ENCODE assay signal across 18 cellular contexts in genomic region chr16:23288726-23289512, GRCh38. TPM values are rescaled to one million over a fixed set of nuclear protein-coding genes. Genes with fewer than 3 reads are reported as not detected.
DNase-seq lines count a peak whose midpoint lies in the region; ATAC-seq, FAIRE-seq and TF ChIP-seq lines count a peak whose summit lies in the region.
"Had no signal": no experiment of that assay in that cellular context is flagged by ENCODE, and none has a peak within 500 bp of the region (broad histone marks: within the 10 kb centered on the region; RNA-seq: fewer than 3 reads in every experiment).

No MANE protein-coding gene starts in this region.

- TF ChIP-seq CTCF in MM.1S (IDR thresholded peaks at IDR 0.05; ENCODE audit: low read length) = no peak
- TF ChIP-seq CTCF in PC-9 (conservative IDR thresholded peaks at IDR 0.05) = no peak
- no peak for TF ChIP-seq CTCF in K562 (IDR thresholded peaks at IDR 0.05 in 2 of 3, conservative IDR thresholded peaks at IDR 0.05 in 1 of 3; ENCODE audit: insufficient read depth in 2 of 3, low read depth in 1 of 3, low read length in 3 of 3)

- no peak for TF ChIP-seq POLR2A in K562 (conservative IDR thresholded peaks at IDR 0.05)

- POLR2A ChIA-PET in PC-9 (lab: Charles Lee; ENCODE audit: unreplicated experiment) = no interaction called here
- POLR2A ChIA-PET in K562 (lab: Yijun Ruan, JAX) = interaction anchor here (0.6 kb wide), 1 partner anchor 40 kb away, joined by 3 read pairs; no protein-coding TSS in a partner anchor

- CTCF ChIA-PET in PC-9 (lab: Charles Lee) = no interaction called here
- CTCF ChIA-PET in K562 (lab: Yijun Ruan, JAX; ENCODE audit: low intra/inter-chr PET ratio) = no interaction called here

- H3K27me3 ChIP-seq in MM.1S (replicated peaks; ENCODE audit: insufficient read depth, low read length) = no peaks in the 10 kb centered on the region
- no peaks in the 10 kb centered on the region for H3K27me3 ChIP-seq in PC-9 (ENCODE audit: insufficient read depth, low read depth)
- H3K27me3 ChIP-seq in K562 (ENCODE audit: control insufficient read depth in 2 of 2, insufficient read depth in 2 of 2, low read length in 2 of 2) = peaks cover 0 to 4% of the 10 kb centered on the region in 2 experiments; a peak in 2 of 5 replicates
- H3K27me3 ChIP-seq: BLaER1 had no signal

- H3K27ac ChIP-seq in MM.1S (ENCODE audit: low read length) (peak overlapping the region; percentile 28; the same call in 1 of the 2 replicates), PC-9 (no peak overlapping the region), K562 (ENCODE audit: extremely low read depth, low read depth, low read length) (no peak overlapping the region)
- H3K27ac ChIP-seq: 22Rv1, BLaER1 had no signal

- no peak overlapping the region for H3K9ac ChIP-seq in MM.1S (ENCODE audit: low read length)
- no peak overlapping the region for H3K9ac ChIP-seq in K562 (ENCODE audit: insufficient read depth in 1 of 2, low read depth in 2 of 2, low read length in 2 of 2)
- H3K9ac ChIP-seq: BLaER1 had no signal

- H3K4me1 ChIP-seq in MM.1S (ENCODE audit: low read length) (peaks cover 9% of the 10 kb centered on the region; the same call in 1 of the 2 replicates), PC-9 (replicated peaks; ENCODE audit: insufficient read depth) (peaks cover 63% of the 10 kb centered on the region), K562 (replicated peaks in 1 of 2; ENCODE audit: control insufficient read depth in 2 of 2, insufficient read depth in 2 of 2, low read length in 2 of 2) (no peaks in the 10 kb centered on the region)
- H3K4me1 ChIP-seq: BLaER1 had no signal

- TF ChIP-seq RAD21 in K562 (CRISPR knock-in tag; conservative IDR thresholded peaks at IDR 0.05 in 1 of 2, IDR thresholded peaks at IDR 0.05 in 1 of 2) = no peak

- H3K9me2 ChIP-seq in MM.1S (replicated peaks; ENCODE audit: insufficient read depth, low read length) (no peaks in the 10 kb centered on the region), PC-9 (ENCODE audit: insufficient read depth) (no peaks in the 10 kb centered on the region)

- H3K79me2 ChIP-seq in MM.1S (ENCODE audit: low read length) = no peaks in the 10 kb centered on the region
- H3K79me2 ChIP-seq in PC-9 (ENCODE audit: low read depth) = no peaks in the 10 kb centered on the region
- no peaks in the 10 kb centered on the region for H3K79me2 ChIP-seq in K562 (ENCODE audit: control insufficient read depth, insufficient read depth, low read length)

- no peak for ATAC-seq in K562
- ATAC-seq in HG03460 (IDR thresholded peaks at IDR 0.05; ENCODE audit: unreplicated experiment) = no peak
- no peak for ATAC-seq in HG02852 (IDR thresholded peaks at IDR 0.05; ENCODE audit: unreplicated experiment)

- in situ Hi-C loops in K562 (cut with MboI) = no loop called here

- H3K9me3 ChIP-seq in MM.1S (replicated peaks; ENCODE audit: insufficient read depth, low read length) (no peaks in the 10 kb centered on the region), PC-9 (ENCODE audit: insufficient read depth, low read depth) (no peaks in the 10 kb centered on the region), K562 (replicated peaks; ENCODE audit: control insufficient read depth, insufficient read depth, low read depth, low read length) (no peaks in the 10 kb centered on the region)
- H3K9me3 ChIP-seq: BLaER1 had no signal

- no peak for FAIRE-seq in K562 (lab: Jason Lieb, UNC)
- FAIRE-seq: GM19239, RCC 7860 had no signal

- no TSS peak for BruUV-seq in PC-9 (replicated peaks; lab: Mats Ljungman, UMichigan)
- BruUV-seq in K562 (replicated peaks; lab: Mats Ljungman, UMichigan) = no TSS peak

- H3K4me2 ChIP-seq in MM.1S (ENCODE audit: low read depth, low read length) (peak overlapping the region; percentile 1; the same call in 1 of the 2 replicates), PC-9 (no peak overlapping the region), K562 (ENCODE audit: insufficient read depth, low read length) (no peak overlapping the region)
- H3K4me2 ChIP-seq: BLaER1 had no signal

- H3K4me3 ChIP-seq in MM.1S (ENCODE audit: low read length) = no peak overlapping the region
- no peak overlapping the region for H3K4me3 ChIP-seq in PC-9
- H3K4me3 ChIP-seq in K562 = no peak overlapping the region
- H3K4me3 ChIP-seq: BLaER1 had no signal

- no peaks in the 10 kb centered on the region for H3F3A ChIP-seq in MM.1S (ENCODE audit: insufficient read depth, low read length)
- peaks cover 33% of the 10 kb centered on the region for H3F3A ChIP-seq in PC-9 (ENCODE audit: insufficient read depth, low read depth)

- intact Hi-C loops in PC-9 (cut with micrococcal nuclease; ENCODE audit: unreplicated experiment) = no loop called here
- intact Hi-C loops in K562 (cut with micrococcal nuclease) = no loop called here

- peak; percentile 60 for DNase-seq in NK-92 treated with Interleukin-12 subunit alpha and Interleukin-12 subunit beta, amount 100 ng/mL, for 24 hours (lab: John Stamatoyannopoulos, UW)
- no peak for DNase-seq in NK-92 (lab: John Stamatoyannopoulos, UW; ENCODE audit: unreplicated experiment)
- peak; percentile 61 for DNase-seq in MM.1S
- DNase-seq in PC-9 = no peak
- no peak for DNase-seq in K562 (ENCODE audit: extremely low read depth in 1 of 4, low spot score in 3 of 4)
- DNase-seq in activated effector memory CD4-positive, alpha-beta T cell treated with anti-CD3 and anti-CD28 coated beads, Interleukin-2, amount 50 U/mL, for 16 hours = no peak
- DNase-seq: Kasumi-1, NCI-H1092, NCI-H226, NCI-H526 treated with DMSO at 0.1 percent for 48 hours, SHP77 treated with DMSO at 0.1 percent for 48 hours, SW 1271 had no signal

- WGBS in K562 (ENCODE audit: insufficient coverage, low coverage, missing lambda C conversion rate) = 1% methylated on average over 9 of the region's 9 CpGs

- no peaks in the 10 kb centered on the region for H3K9me1 ChIP-seq in K562 (ENCODE audit: control insufficient read depth, insufficient read depth, low read length)

- H4K20me1 ChIP-seq in MM.1S (ENCODE audit: insufficient read depth, low read length) = no peaks in the 10 kb centered on the region
- no peaks in the 10 kb centered on the region for H4K20me1 ChIP-seq in PC-9 (ENCODE audit: insufficient read depth)
- no peaks in the 10 kb centered on the region for H4K20me1 ChIP-seq in K562 (replicated peaks; ENCODE audit: control insufficient read depth, insufficient read depth, low read length)
- H4K20me1 ChIP-seq: BLaER1 had no signal

- H3K36me3 ChIP-seq in MM.1S (replicated peaks; ENCODE audit: insufficient read depth, low read length) (no peaks in the 10 kb centered on the region), PC-9 (ENCODE audit: low read depth) (no peaks in the 10 kb centered on the region), K562 (ENCODE audit: control insufficient read depth, insufficient read depth, low read length) (no peaks in the 10 kb centered on the region)
- H3K36me3 ChIP-seq: BLaER1 had no signal

- peak overlapping the region; percentile 16; the same call in 1 of the 2 replicates for H2AFZ ChIP-seq in MM.1S (ENCODE audit: low read length)
- H2AFZ ChIP-seq in PC-9 = 0 out of 2 replicates have a peak overlapping the region, but pooled peaks have one; percentile 10
- H2AFZ ChIP-seq in K562 (ENCODE audit: low read depth, low read length) = no peak overlapping the region

- TF ChIP-seq EP300 in K562 (IDR thresholded peaks at IDR 0.05; ENCODE audit: low read length) = no peak

TF ChIP-seq in K562, 482 proteins besides CTCF, POLR2A, EP300 and RAD21 (continues in another document):
- no peak for TF ChIP-seq SAFB (IDR thresholded peaks at IDR 0.05; ENCODE audit: borderline replicate concordance, low read depth, low read length)
- no peak for TF ChIP-seq ZNF197 (CRISPR knock-in tag; IDR thresholded peaks at IDR 0.05; ENCODE audit: low read depth)
- TF ChIP-seq NBN (IDR thresholded peaks at IDR 0.05; ENCODE audit: low read depth) = no peak
- TF ChIP-seq ZNF277 (CRISPR knock-in tag; IDR thresholded peaks at IDR 0.05; ENCODE audit: borderline replicate concordance) = no peak
- no peak for TF ChIP-seq HINFP (tag; conservative IDR thresholded peaks at IDR 0.05; ENCODE audit: low read depth)
- peak; percentile 61 for TF ChIP-seq ZNF121 (CRISPR knock-in tag; conservative IDR thresholded peaks at IDR 0.05)

RNA-seq across cellular contexts. Expression of gene SCNN1B, which starts 13.2 kb away (rescaled TPM):
- total RNA-seq in PC-9 (2021) (0.57 and 0.60 TPM in 2 replicates), K562 (2014; rRNA removed) (not detected in 2 replicates), K562 (2014; rRNA removed; fragmentation: Illumina TruSeq; extraction: Trizol) (not detected in 2 replicates), K562 (2015; rRNA removed; fragmentation: Illumina TruSeq; extraction: Trizol) (not detected in 2 replicates), K562 (2021) (not detected in 2 replicates)
- total RNA-seq in K562 (2011; cell fraction: chromatin; rRNA removed; ENCODE audit: low replicate concordance) = not detected in 2 replicates
- total RNA-seq in K562 (2011; cell fraction: nucleolus; rRNA removed) = not detected in 2 replicates
- total RNA-seq in K562 (2011; cell fraction: nucleoplasm; rRNA removed) = not detected in 2 replicates
- polyA plus RNA-seq in K562 (2011; rRNA removed) (not detected in 2 replicates), K562 (2014; fragmentation: Illumina TruSeq; extraction: Trizol) (not detected in 2 replicates), K562 (2014; fragmentation: Nextera tagmentation; extraction: Ambion mirVana) (not detected), K562 (2014; rRNA removed) (not detected in 2 replicates)
- not detected in 2 replicates for polyA plus RNA-seq in K562 (2011; cell fraction: cytosol; rRNA removed)
- not detected in 2 replicates for polyA plus RNA-seq in K562 (2011; cell fraction: nucleus; rRNA removed)
- polyA plus RNA-seq in K562 (2012) = not detected in 2 replicates
- polyA minus RNA-seq in K562 (2011; rRNA and poly(A)+ RNA removed) = not detected in 2 replicates
- polyA minus RNA-seq in K562 (2011; cell fraction: cytosol; rRNA and poly(A)+ RNA removed) = not detected in 2 replicates
- not detected in 2 replicates for polyA minus RNA-seq in K562 (2011; cell fraction: nucleus; rRNA and poly(A)+ RNA removed)

Comparison
In these comparisons a context has a peak if more than half of its experiments do, and no peak if none do; other contexts are left out.
1. DNase-seq: peak in NK-92 treated with Interleukin-12 subunit alpha and Interleukin-12 subunit beta, amount 100 ng/mL, for 24 hours (single experiment) and MM.1S (single experiment); none in NK-92 (single experiment), PC-9 (0 of 2), K562 (0 of 4) and activated effector memory CD4-positive, alpha-beta T cell treated with anti-CD3 and anti-CD28 coated beads, Interleukin-2, amount 50 U/mL, for 16 hours (single experiment).